Comparison of ENCODE assay signal across 1 cellular context in genomic region chr6:93017213-93017612, GRCh38.
TF ChIP-seq lines count a peak whose summit lies in the region.

No MANE protein-coding gene starts in this region.

TF ChIP-seq in WTC11, 78 proteins besides CTCF, POLR2A, EP300 and RAD21 (continued from another document):
- no peak for TF ChIP-seq PRRX2 (CRISPR knock-in tag; IDR thresholded peaks at IDR 0.05)
- TF ChIP-seq, protein P1, sequence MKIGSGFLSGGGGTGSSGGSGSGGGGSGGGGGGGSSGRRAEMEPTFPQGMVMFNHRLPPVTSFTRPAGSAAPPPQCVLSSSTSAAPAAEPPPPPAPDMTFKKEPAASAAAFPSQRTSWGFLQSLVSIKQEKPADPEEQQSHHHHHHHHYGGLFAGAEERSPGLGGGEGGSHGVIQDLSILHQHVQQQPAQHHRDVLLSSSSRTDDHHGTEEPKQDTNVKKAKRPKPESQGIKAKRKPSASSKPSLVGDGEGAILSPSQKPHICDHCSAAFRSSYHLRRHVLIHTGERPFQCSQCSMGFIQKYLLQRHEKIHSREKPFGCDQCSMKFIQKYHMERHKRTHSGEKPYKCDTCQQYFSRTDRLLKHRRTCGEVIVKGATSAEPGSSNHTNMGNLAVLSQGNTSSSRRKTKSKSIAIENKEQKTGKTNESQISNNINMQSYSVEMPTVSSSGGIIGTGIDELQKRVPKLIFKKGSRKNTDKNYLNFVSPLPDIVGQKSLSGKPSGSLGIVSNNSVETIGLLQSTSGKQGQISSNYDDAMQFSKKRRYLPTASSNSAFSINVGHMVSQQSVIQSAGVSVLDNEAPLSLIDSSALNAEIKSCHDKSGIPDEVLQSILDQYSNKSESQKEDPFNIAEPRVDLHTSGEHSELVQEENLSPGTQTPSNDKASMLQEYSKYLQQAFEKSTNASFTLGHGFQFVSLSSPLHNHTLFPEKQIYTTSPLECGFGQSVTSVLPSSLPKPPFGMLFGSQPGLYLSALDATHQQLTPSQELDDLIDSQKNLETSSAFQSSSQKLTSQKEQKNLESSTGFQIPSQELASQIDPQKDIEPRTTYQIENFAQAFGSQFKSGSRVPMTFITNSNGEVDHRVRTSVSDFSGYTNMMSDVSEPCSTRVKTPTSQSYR (CRISPR knock-in tag; IDR thresholded peaks at IDR 0.05): no peak
